ENCODE assay signal across 1 cellular context in the genomic region with DNA sequence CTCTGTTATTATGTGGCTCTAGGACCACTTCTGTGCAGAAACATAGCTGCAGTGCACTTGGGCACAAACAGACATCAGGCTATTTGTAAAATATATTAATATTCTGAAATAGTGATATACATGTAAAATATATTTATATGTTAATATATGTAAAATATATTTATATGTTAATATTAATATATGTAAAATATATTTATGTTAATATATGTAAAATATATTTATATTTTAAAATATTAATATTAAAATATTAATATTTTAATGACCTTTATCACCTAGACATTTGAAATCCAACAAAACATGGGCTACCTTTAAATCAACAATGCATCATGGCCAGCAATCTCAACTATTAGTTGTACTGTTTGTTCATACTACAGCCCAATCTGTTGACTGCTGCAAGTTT.
TF ChIP-seq lines count a peak whose summit lies in the region.

No MANE protein-coding gene starts in this region.

TF ChIP-seq in SK-N-SH treated with all-trans-retinoic acid at 6 μM for 48 hours, 23 proteins besides CTCF, POLR2A, EP300 and RAD21 (continued from another document):
- no peak for TF ChIP-seq ZNF8 (CRISPR knock-in tag; IDR thresholded peaks at IDR 0.05)
- no peak for TF ChIP-seq BACH2 (CRISPR knock-in tag; IDR thresholded peaks at IDR 0.05; ENCODE audit: borderline replicate concordance)
- TF ChIP-seq ISL1 (CRISPR knock-in tag; IDR thresholded peaks at IDR 0.05), result no peak
- TF ChIP-seq CSDC2 (CRISPR knock-in tag; IDR thresholded peaks at IDR 0.05), result no peak
- TF ChIP-seq, protein P1, sequence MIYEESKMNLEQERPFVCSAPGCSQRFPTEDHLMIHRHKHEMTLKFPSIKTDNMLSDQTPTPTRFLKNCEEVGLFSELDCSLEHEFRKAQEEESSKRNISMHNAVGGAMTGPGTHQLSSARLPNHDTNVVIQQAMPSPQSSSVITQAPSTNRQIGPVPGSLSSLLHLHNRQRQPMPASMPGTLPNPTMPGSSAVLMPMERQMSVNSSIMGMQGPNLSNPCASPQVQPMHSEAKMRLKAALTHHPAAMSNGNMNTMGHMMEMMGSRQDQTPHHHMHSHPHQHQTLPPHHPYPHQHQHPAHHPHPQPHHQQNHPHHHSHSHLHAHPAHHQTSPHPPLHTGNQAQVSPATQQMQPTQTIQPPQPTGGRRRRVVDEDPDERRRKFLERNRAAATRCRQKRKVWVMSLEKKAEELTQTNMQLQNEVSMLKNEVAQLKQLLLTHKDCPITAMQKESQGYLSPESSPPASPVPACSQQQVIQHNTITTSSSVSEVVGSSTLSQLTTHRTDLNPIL (CRISPR knock-in tag; IDR thresholded peaks at IDR 0.05; ENCODE audit: low read depth), result no peak
- TF ChIP-seq, protein P2, sequence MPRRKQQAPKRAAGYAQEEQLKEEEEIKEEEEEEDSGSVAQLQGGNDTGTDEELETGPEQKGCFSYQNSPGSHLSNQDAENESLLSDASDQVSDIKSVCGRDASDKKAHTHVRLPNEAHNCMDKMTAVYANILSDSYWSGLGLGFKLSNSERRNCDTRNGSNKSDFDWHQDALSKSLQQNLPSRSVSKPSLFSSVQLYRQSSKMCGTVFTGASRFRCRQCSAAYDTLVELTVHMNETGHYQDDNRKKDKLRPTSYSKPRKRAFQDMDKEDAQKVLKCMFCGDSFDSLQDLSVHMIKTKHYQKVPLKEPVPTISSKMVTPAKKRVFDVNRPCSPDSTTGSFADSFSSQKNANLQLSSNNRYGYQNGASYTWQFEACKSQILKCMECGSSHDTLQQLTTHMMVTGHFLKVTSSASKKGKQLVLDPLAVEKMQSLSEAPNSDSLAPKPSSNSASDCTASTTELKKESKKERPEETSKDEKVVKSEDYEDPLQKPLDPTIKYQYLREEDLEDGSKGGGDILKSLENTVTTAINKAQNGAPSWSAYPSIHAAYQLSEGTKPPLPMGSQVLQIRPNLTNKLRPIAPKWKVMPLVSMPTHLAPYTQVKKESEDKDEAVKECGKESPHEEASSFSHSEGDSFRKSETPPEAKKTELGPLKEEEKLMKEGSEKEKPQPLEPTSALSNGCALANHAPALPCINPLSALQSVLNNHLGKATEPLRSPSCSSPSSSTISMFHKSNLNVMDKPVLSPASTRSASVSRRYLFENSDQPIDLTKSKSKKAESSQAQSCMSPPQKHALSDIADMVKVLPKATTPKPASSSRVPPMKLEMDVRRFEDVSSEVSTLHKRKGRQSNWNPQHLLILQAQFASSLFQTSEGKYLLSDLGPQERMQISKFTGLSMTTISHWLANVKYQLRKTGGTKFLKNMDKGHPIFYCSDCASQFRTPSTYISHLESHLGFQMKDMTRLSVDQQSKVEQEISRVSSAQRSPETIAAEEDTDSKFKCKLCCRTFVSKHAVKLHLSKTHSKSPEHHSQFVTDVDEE (CRISPR knock-in tag; IDR thresholded peaks at IDR 0.05), result no peak
- TF ChIP-seq ZC3H10 (CRISPR knock-in tag; IDR thresholded peaks at IDR 0.05), result no peak
